7 cellular contexts compared by ENCODE assay signal in the genomic region with DNA sequence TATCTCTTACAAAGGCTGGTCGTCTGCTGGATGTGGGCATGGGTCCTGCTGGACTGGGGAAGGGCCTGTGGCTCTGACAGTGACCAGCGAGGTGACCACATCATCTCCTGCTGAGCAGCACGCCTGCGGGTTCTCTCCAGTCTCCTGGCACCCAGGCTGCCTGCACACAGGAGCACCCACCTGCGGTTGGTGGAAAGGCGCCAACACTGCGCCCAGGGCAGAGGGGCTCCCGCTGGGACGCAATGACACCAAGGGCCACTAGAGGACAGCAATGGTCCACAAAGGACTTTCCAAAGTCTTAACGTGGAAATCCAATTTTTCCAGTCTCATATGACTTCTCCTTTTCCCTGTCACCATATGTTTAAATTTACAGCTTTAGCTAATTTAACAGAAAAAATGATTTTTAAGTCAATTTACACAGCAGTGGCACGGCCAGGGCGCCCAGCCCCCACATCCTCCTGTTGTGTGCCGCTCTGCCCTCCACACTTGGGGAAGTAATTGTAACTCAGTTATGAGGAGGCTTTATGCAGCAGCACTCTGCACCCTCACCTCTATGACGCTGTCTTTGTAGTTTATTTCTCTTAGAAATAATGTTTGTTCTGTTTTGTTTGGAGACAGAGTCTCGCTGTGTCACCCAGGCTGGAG. TPM values are rescaled to one million over a fixed set of nuclear protein-coding genes. Genes with fewer than 3 reads are reported as not detected.
DNase-seq lines count a peak whose midpoint lies in the region; ATAC-seq and TF ChIP-seq lines count a peak whose summit lies in the region.

No MANE protein-coding gene starts in this region.

- H3K23ac ChIP-seq in neuronal stem cell (ENCODE audit: low read depth, low read length, poor library complexity) = no peak overlapping the region

- H3K27ac ChIP-seq in VCaP (no peak overlapping the region), esophagus (ENCODE audit: low read depth in 2 of 2, low read length in 1 of 2) (peak overlapping the region; percentile 90 to 97), neuronal stem cell (replicated peaks; ENCODE audit: low read length) (no peak overlapping the region)

- no peak overlapping the region for H4K8ac ChIP-seq in neuronal stem cell (ENCODE audit: low read depth, low read length)

- peak; percentile 92 for TF ChIP-seq CTCF in VCaP (conservative IDR thresholded peaks at IDR 0.05)

- no peak overlapping the region for H3K14ac ChIP-seq in neuronal stem cell (ENCODE audit: low read length)

- 28 to 29% methylated on average over 15 of the region's 15 CpGs for WGBS in esophagus, 2 donors
- no CpG with 5 or more reads among the region's 15 CpGs for WGBS in neuronal stem cell (ENCODE audit: extremely low coverage in 2 of 2, insufficient read length in 2 of 2, insufficient replicate concordance in 1 of 2), 2 donors

- ATAC-seq in HG03469 (IDR thresholded peaks at IDR 0.05; ENCODE audit: unreplicated experiment) = no peak
- ATAC-seq in GM18511 (IDR thresholded peaks at IDR 0.05; ENCODE audit: unreplicated experiment) = no peak

- H3K4me3 ChIP-seq in esophagus (ENCODE audit: low read depth in 1 of 2, low read length in 2 of 2) (peak overlapping the region in 1 of 2 donors; percentile 14), neuronal stem cell (ENCODE audit: low read length in 2 of 2) (no peak overlapping the region)

- no peak overlapping the region for H3K9ac ChIP-seq in neuronal stem cell (ENCODE audit: low read depth, low read length, poor library complexity)

- H3K36me3 ChIP-seq in esophagus (ENCODE audit: control insufficient read depth in 2 of 2, insufficient read depth in 2 of 2, low read length in 1 of 2) = no peaks in the 10 kb centered on the region
- H3K36me3 ChIP-seq in neuronal stem cell (replicated peaks in 1 of 2; ENCODE audit: control insufficient read depth in 2 of 2, insufficient read depth in 2 of 2, low read length in 2 of 2) = no peaks in the 10 kb centered on the region

- no peak overlapping the region for H2BK120ac ChIP-seq in neuronal stem cell (ENCODE audit: low read depth, low read length)

- H2BK5ac ChIP-seq in neuronal stem cell (ENCODE audit: low read length) = no peak overlapping the region

- H3K79me1 ChIP-seq in neuronal stem cell (ENCODE audit: low read depth, low read length) = peaks cover 1% of the 10 kb centered on the region

- no peak overlapping the region for H3K4ac ChIP-seq in neuronal stem cell (ENCODE audit: low read length)

- H2BK12ac ChIP-seq in neuronal stem cell (ENCODE audit: low read length) = no peak overlapping the region

- no peak overlapping the region for H2AFZ ChIP-seq in neuronal stem cell (ENCODE audit: low read length)

- DNase-seq in ELF-1 (ENCODE audit: low read depth, low spot score) (peak; percentile 60), HuH-7.5 (ENCODE audit: low spot score) (peak; percentile 72), neuronal stem cell (ENCODE audit: low spot score) (peak; percentile 11)

- H3K27me3 ChIP-seq in esophagus (ENCODE audit: control insufficient read depth in 1 of 2, insufficient read depth in 2 of 2, low read length in 2 of 2) (no peaks in the 10 kb centered on the region), neuronal stem cell (ENCODE audit: control insufficient read depth in 3 of 3, insufficient read depth in 3 of 3, low read depth in 1 of 3, low read length in 3 of 3) (peaks cover 0 to 13% (median 0%) of the 10 kb centered on the region in 3 experiments)

- H2BK15ac ChIP-seq in neuronal stem cell (ENCODE audit: low read length) = no peak overlapping the region

- H3K4me2 ChIP-seq in neuronal stem cell (ENCODE audit: insufficient read depth, low read length, poor library complexity, severe bottlenecking) = no peak overlapping the region

- H2AK5ac ChIP-seq in neuronal stem cell (ENCODE audit: low read depth, low read length) = no peak overlapping the region

- H3K9me3 ChIP-seq in esophagus (ENCODE audit: control insufficient read depth in 2 of 2, insufficient read depth in 1 of 2, low read depth in 1 of 2, low read length in 1 of 2) (peaks cover 0 to 8% of the 10 kb centered on the region in 2 donors), neuronal stem cell (replicated peaks in 1 of 2; ENCODE audit: control insufficient read depth in 2 of 2, insufficient read depth in 1 of 2, low read depth in 1 of 2, low read length in 2 of 2) (peaks cover 3 to 6% of the 10 kb centered on the region in 2 donors)

- H3K18ac ChIP-seq in neuronal stem cell (ENCODE audit: low read length) = no peak overlapping the region

- H3K4me1 ChIP-seq in esophagus (ENCODE audit: control insufficient read depth in 2 of 2, insufficient read depth in 2 of 2, low read length in 1 of 2) = peaks cover 0 to 3% of the 10 kb centered on the region in 2 donors
- no peaks in the 10 kb centered on the region for H3K4me1 ChIP-seq in neuronal stem cell (ENCODE audit: control insufficient read depth in 2 of 2, insufficient read depth in 1 of 2, low read depth in 1 of 2, low read length in 2 of 2)

- no peak overlapping the region for H4K91ac ChIP-seq in neuronal stem cell (ENCODE audit: low read depth, low read length, poor library complexity)

RNA-seq across cellular contexts. Expression of a gene that starts 38.1 kb away (rescaled TPM):
- polyA plus RNA-seq in esophagus = under 1 TPM; 0.40 to 0.73 TPM
- 1.5 TPM for polyA plus RNA-seq in neuronal stem cell (2013, experiment 1 of 2)
- 1.4 TPM for polyA plus RNA-seq in neuronal stem cell (2013, experiment 2 of 2)

Comparison
In these comparisons a context has a peak if more than half of its experiments do, and no peak if none do; other contexts are left out.
1. DNase-seq: peak in every context shown above with its lines; median percentile 72 in HuH-7.5; 60 in ELF-1; 11 in neuronal stem cell.
2. H3K27ac ChIP-seq: peak in esophagus (2 of 2); none in VCaP (single experiment) and neuronal stem cell (single experiment).